Comparison of ENCODE assay signal across 19 cellular contexts in genomic region chr13:85298387-85298924, GRCh38.
DNase-seq lines count a peak whose midpoint lies in the region; ATAC-seq and TF ChIP-seq lines count a peak whose summit lies in the region.
"Had no signal": no experiment of that assay in that cellular context is flagged by ENCODE, and none has a peak within 500 bp of the region (broad histone marks: within the 10 kb centered on the region; RNA-seq: fewer than 3 reads in every experiment).

No MANE protein-coding gene starts in this region.

- ATAC-seq in GM23338 (no peak), SK-N-SH treated with all-trans-retinoic acid at 6 μM for 48 hours (no peak), HG02970 (IDR thresholded peaks at IDR 0.05; ENCODE audit: low FRiP score, unreplicated experiment) (no peak), GM21576 (IDR thresholded peaks at IDR 0.05; ENCODE audit: unreplicated experiment) (no peak), GM19463 (IDR thresholded peaks at IDR 0.05; ENCODE audit: unreplicated experiment) (no peak)
- no peak for ATAC-seq in effector memory CD8-positive, alpha-beta T cell (replicated peaks)
- ATAC-seq: CD8-positive, alpha-beta T cell; K562 had no signal

- H2BK5ac ChIP-seq in mesendoderm (ENCODE audit: low read length) = no peak overlapping the region

- H3K27me3 Mint-ChIP-seq in GM23338 (ENCODE audit: insufficient read depth, low read depth, poor library complexity) = no peaks in the 10 kb centered on the region
- H3K27me3 Mint-ChIP-seq in effector memory CD8-positive, alpha-beta T cell = no peaks in the 10 kb centered on the region
- H3K27me3 Mint-ChIP-seq: B cell had no signal

- no peaks in the 10 kb centered on the region for H4K20me1 ChIP-seq in GM23338 (replicated peaks; ENCODE audit: insufficient read depth)
- H4K20me1 ChIP-seq: BLaER1 treated with 17β-estradiol and CSF1 and Interleukin-3, amounts not matched to agents 10 nM and 100 nM had no signal

- H3K56ac ChIP-seq in mesendoderm (ENCODE audit: low read length) = no peak overlapping the region

- no peaks in the 10 kb centered on the region for H3K79me1 ChIP-seq in mesendoderm (ENCODE audit: low read length)

- H3K27ac ChIP-seq in GM23338 (ENCODE audit: low read depth) (no peak overlapping the region), mesendoderm (ENCODE audit: low read depth, low read length) (no peak overlapping the region)
- H3K27ac ChIP-seq: BLaER1 treated with 17β-estradiol and CSF1 and Interleukin-3, amounts not matched to agents 10 nM and 100 nM; HL-60 had no signal

- no peak overlapping the region for H3K4ac ChIP-seq in mesendoderm (ENCODE audit: low read depth, low read length)

- no peak overlapping the region for H4K5ac ChIP-seq in mesendoderm (ENCODE audit: low read length)

- H3K36me3 ChIP-seq in GM23338 (ENCODE audit: insufficient read depth) (no peaks in the 10 kb centered on the region), mesendoderm (ENCODE audit: control insufficient read depth, insufficient read depth, low read length) (no peaks in the 10 kb centered on the region)
- H3K36me3 ChIP-seq: BLaER1 treated with 17β-estradiol and CSF1 and Interleukin-3, amounts not matched to agents 10 nM and 100 nM had no signal

- DNase-seq in GM23338 (ENCODE audit: low spot score) (peak; percentile 11), NAMALWA (ENCODE audit: low spot score) (peak; percentile 19), mesendoderm (peak; percentile 6)
- DNase-seq in effector memory CD8-positive, alpha-beta T cell = no peak
- DNase-seq: Calu3; CD8-positive, alpha-beta T cell; DMS 273 treated with DMSO at 0.1 percent for 48 hours; GF-D8; GOT3; H9; IMR-90 had no signal

- no peak overlapping the region for H2AFZ ChIP-seq in GM23338

- H3F3A ChIP-seq in GM23338 (replicated peaks; ENCODE audit: low read depth) = no peaks in the 10 kb centered on the region

- no peak for TF ChIP-seq CTCF in GM23338 (conservative IDR thresholded peaks at IDR 0.05; ENCODE audit: low read depth in 2 of 2)

- no peaks in the 10 kb centered on the region for H3K4me1 Mint-ChIP-seq in GM23338
- H3K4me1 Mint-ChIP-seq in effector memory CD8-positive, alpha-beta T cell (ENCODE audit: low read depth in 2 of 2) = no peaks in the 10 kb centered on the region
- H3K4me1 Mint-ChIP-seq: B cell had no signal

- no peaks in the 10 kb centered on the region for H3K9me2 ChIP-seq in GM23338 (ENCODE audit: insufficient read depth)

- no peak overlapping the region for H3K4me3 Mint-ChIP-seq in GM23338
- H3K4me3 Mint-ChIP-seq in effector memory CD8-positive, alpha-beta T cell = no peak overlapping the region
- H3K4me3 Mint-ChIP-seq: B cell; CD8-positive, alpha-beta T cell; H9 had no signal

- no peak overlapping the region for H3K9ac ChIP-seq in mesendoderm (ENCODE audit: low read length)
- H3K9ac ChIP-seq: BLaER1 treated with 17β-estradiol and CSF1 and Interleukin-3, amounts not matched to agents 10 nM and 100 nM had no signal

- no peak overlapping the region for H3K18ac ChIP-seq in mesendoderm (ENCODE audit: low read length)

- H3K27me3 ChIP-seq in GM23338 (ENCODE audit: insufficient read depth) (no peaks in the 10 kb centered on the region), mesendoderm (ENCODE audit: insufficient read depth, low read length, poor library complexity) (no peaks in the 10 kb centered on the region)
- H3K27me3 ChIP-seq: BLaER1 treated with 17β-estradiol and CSF1 and Interleukin-3, amounts not matched to agents 10 nM and 100 nM had no signal

- H3K23ac ChIP-seq in mesendoderm (ENCODE audit: low read length) = no peak overlapping the region

- no peak overlapping the region for H2BK15ac ChIP-seq in mesendoderm (replicated peaks; ENCODE audit: low read depth)

- H4K8ac ChIP-seq in mesendoderm (ENCODE audit: low read depth, low read length) = no peak overlapping the region

- H3K4me1 ChIP-seq in GM23338 (ENCODE audit: insufficient read depth) (no peaks in the 10 kb centered on the region), mesendoderm (ENCODE audit: control insufficient read depth, low read depth, low read length) (no peaks in the 10 kb centered on the region)
- H3K4me1 ChIP-seq: BLaER1 treated with 17β-estradiol and CSF1 and Interleukin-3, amounts not matched to agents 10 nM and 100 nM had no signal

- H2BK120ac ChIP-seq in mesendoderm (ENCODE audit: low read depth, low read length) = no peak overlapping the region

- no peak overlapping the region for H2AK5ac ChIP-seq in mesendoderm (ENCODE audit: low read length)

- no peak overlapping the region for H3K27ac Mint-ChIP-seq in GM23338
- H3K27ac Mint-ChIP-seq in effector memory CD8-positive, alpha-beta T cell = no peak overlapping the region
- H3K27ac Mint-ChIP-seq: B cell; CD8-positive, alpha-beta T cell; H9 had no signal

- no peaks in the 10 kb centered on the region for H3K36me3 Mint-ChIP-seq in GM23338 (ENCODE audit: low read depth)
- H3K36me3 Mint-ChIP-seq in effector memory CD8-positive, alpha-beta T cell (ENCODE audit: insufficient read depth) = no peaks in the 10 kb centered on the region
- H3K36me3 Mint-ChIP-seq: CD8-positive, alpha-beta T cell had no signal

- H3K79me2 ChIP-seq in GM23338 (replicated peaks; ENCODE audit: insufficient read depth) = no peaks in the 10 kb centered on the region
- no peaks in the 10 kb centered on the region for H3K79me2 ChIP-seq in mesendoderm (ENCODE audit: control insufficient read depth, insufficient read depth, low read length)

- no peak overlapping the region for H3K4me2 ChIP-seq in GM23338
- H3K4me2 ChIP-seq in mesendoderm (ENCODE audit: low read length) = no peak overlapping the region
- H3K4me2 ChIP-seq: BLaER1 treated with 17β-estradiol and CSF1 and Interleukin-3, amounts not matched to agents 10 nM and 100 nM had no signal

- WGBS in mesendoderm (ENCODE audit: extremely low coverage, insufficient coverage, low lambda C conversion rate) = no CpG with 5 or more reads among the region's 1 CpG

- H3K4me3 ChIP-seq in GM23338 = no peak overlapping the region
- no peak overlapping the region for H3K4me3 ChIP-seq in mesendoderm (ENCODE audit: low read length)
- H3K4me3 ChIP-seq: BLaER1 treated with 17β-estradiol and CSF1 and Interleukin-3, amounts not matched to agents 10 nM and 100 nM; K562 had no signal

- no peaks in the 10 kb centered on the region for H3K9me3 Mint-ChIP-seq in GM23338
- H3K9me3 Mint-ChIP-seq in effector memory CD8-positive, alpha-beta T cell = peaks cover 0 to 3% of the 10 kb centered on the region in 2 donors
- H3K9me3 Mint-ChIP-seq: H9 had no signal

TF ChIP-seq in GM23338, 12 proteins besides CTCF, POLR2A, EP300 and RAD21:
- no peak for TF ChIP-seq NANOG (IDR thresholded peaks at IDR 0.05; ENCODE audit: borderline replicate concordance)
- no peak for TF ChIP-seq EZH2phosphoT487 (IDR thresholded peaks at IDR 0.05; ENCODE audit: unreplicated experiment)
- no peak for TF ChIP-seq JUNB (IDR thresholded peaks at IDR 0.05; ENCODE audit: unreplicated experiment)
- TF ChIP-seq EZH2 (IDR thresholded peaks at IDR 0.05; ENCODE audit: low read depth, unreplicated experiment) = no peak
- no peak for TF ChIP-seq ZNF331 (CRISPR knock-in tag; IDR thresholded peaks at IDR 0.05; ENCODE audit: low read depth)
TF ChIP-seq in GM23338: peak in this region for 0.

TF ChIP-seq in SK-N-SH treated with all-trans-retinoic acid at 6 μM for 48 hours, 23 proteins besides CTCF, POLR2A, EP300 and RAD21:
- TF ChIP-seq PATZ1 (CRISPR knock-in tag; IDR thresholded peaks at IDR 0.05; ENCODE audit: borderline replicate concordance) (no peak), CSDC2 (CRISPR knock-in tag; IDR thresholded peaks at IDR 0.05) (no peak), ISL1 (CRISPR knock-in tag; IDR thresholded peaks at IDR 0.05) (peak; percentile 24; the same call in 1 of the 2 replicates)

Comparison
In these comparisons a context has a peak if more than half of its experiments do, and no peak if none do; other contexts are left out.
1. DNase-seq: peak in GM23338 (single experiment), NAMALWA (single experiment) and mesendoderm (single experiment); none in effector memory CD8-positive, alpha-beta T cell (0 of 3).